ENCODE assay signal across 1 cellular context in the genomic region with DNA sequence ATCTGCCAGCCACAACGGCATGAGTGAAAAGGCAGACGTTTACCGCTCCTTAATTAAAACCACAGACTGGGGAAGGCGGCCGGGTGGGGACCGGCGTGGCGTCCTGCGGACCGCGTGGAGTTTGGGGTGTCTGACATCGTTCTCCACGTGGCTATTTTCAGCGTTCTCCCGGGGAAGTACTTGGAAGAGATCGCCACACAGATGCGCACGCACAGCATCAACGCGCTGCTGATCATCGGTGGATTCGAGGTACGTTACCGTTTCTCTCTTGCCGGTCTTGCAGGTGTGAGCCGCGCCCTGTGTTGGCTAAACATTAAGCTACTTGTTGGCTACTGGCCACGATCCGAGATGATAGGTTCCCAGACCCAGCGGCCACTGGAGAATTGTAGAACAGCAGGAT.
TF ChIP-seq lines count a peak whose summit lies in the region.

No MANE protein-coding gene starts in this region.

TF ChIP-seq in K562, 482 proteins besides CTCF, POLR2A, EP300 and RAD21:
- peak; percentile 52 for TF ChIP-seq POLR2G (IDR thresholded peaks at IDR 0.05; ENCODE audit: low read depth, low read length)
- TF ChIP-seq RBM22 (IDR thresholded peaks at IDR 0.05; ENCODE audit: low read depth, low read length, poor library complexity, severe bottlenecking) = peak; percentile 70
- no peak for TF ChIP-seq RHOXF2B (CRISPR knock-in tag; conservative IDR thresholded peaks at IDR 0.05)
- TF ChIP-seq, protein P1, sequence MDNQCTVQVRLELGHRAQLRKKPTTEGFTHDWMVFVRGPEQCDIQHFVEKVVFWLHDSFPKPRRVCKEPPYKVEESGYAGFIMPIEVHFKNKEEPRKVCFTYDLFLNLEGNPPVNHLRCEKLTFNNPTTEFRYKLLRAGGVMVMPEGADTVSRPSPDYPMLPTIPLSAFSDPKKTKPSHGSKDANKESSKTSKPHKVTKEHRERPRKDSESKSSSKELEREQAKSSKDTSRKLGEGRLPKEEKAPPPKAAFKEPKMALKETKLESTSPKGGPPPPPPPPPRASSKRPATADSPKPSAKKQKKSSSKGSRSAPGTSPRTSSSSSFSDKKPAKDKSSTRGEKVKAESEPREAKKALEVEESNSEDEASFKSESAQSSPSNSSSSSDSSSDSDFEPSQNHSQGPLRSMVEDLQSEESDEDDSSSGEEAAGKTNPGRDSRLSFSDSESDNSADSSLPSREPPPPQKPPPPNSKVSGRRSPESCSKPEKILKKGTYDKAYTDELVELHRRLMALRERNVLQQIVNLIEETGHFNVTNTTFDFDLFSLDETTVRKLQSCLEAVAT (IDR thresholded peaks at IDR 0.05) = peak in 1 of 2 experiments; percentile 61; a peak in 1 of 4 replicates
TF ChIP-seq in K562: peak in this region for 3.
